In genomic region chr7:15291707-15292106, GRCh38 we compare ENCODE assay signal across 1 cellular context.
TF ChIP-seq lines count a peak whose summit lies in the region.

No MANE protein-coding gene starts in this region.

TF ChIP-seq in HCT116, 20 proteins besides CTCF, POLR2A, EP300 and RAD21 (continued from another document):
- TF ChIP-seq, protein P1, sequence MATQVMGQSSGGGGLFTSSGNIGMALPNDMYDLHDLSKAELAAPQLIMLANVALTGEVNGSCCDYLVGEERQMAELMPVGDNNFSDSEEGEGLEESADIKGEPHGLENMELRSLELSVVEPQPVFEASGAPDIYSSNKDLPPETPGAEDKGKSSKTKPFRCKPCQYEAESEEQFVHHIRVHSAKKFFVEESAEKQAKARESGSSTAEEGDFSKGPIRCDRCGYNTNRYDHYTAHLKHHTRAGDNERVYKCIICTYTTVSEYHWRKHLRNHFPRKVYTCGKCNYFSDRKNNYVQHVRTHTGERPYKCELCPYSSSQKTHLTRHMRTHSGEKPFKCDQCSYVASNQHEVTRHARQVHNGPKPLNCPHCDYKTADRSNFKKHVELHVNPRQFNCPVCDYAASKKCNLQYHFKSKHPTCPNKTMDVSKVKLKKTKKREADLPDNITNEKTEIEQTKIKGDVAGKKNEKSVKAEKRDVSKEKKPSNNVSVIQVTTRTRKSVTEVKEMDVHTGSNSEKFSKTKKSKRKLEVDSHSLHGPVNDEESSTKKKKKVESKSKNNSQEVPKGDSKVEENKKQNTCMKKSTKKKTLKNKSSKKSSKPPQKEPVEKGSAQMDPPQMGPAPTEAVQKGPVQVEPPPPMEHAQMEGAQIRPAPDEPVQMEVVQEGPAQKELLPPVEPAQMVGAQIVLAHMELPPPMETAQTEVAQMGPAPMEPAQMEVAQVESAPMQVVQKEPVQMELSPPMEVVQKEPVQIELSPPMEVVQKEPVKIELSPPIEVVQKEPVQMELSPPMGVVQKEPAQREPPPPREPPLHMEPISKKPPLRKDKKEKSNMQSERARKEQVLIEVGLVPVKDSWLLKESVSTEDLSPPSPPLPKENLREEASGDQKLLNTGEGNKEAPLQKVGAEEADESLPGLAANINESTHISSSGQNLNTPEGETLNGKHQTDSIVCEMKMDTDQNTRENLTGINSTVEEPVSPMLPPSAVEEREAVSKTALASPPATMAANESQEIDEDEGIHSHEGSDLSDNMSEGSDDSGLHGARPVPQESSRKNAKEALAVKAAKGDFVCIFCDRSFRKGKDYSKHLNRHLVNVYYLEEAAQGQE (IDR thresholded peaks at IDR 0.05; ENCODE audit: low read depth), result no peak
- no peak for TF ChIP-seq EGR1 (IDR thresholded peaks at IDR 0.05; ENCODE audit: low read depth)
- TF ChIP-seq ZFX (IDR thresholded peaks at IDR 0.05), result no peak
- no peak for TF ChIP-seq POLR2AphosphoS5 (IDR thresholded peaks at IDR 0.05; ENCODE audit: low read depth, low read length)
- TF ChIP-seq SP1 (IDR thresholded peaks at IDR 0.05; ENCODE audit: low read depth), result no peak
- no peak for TF ChIP-seq JUND (IDR thresholded peaks at IDR 0.05)
- TF ChIP-seq EZH2 (IDR thresholded peaks at IDR 0.05), result no peak
- TF ChIP-seq ZNF274 (IDR thresholded peaks at IDR 0.05; ENCODE audit: low read depth, low read length), result no peak
- TF ChIP-seq, protein P2, sequence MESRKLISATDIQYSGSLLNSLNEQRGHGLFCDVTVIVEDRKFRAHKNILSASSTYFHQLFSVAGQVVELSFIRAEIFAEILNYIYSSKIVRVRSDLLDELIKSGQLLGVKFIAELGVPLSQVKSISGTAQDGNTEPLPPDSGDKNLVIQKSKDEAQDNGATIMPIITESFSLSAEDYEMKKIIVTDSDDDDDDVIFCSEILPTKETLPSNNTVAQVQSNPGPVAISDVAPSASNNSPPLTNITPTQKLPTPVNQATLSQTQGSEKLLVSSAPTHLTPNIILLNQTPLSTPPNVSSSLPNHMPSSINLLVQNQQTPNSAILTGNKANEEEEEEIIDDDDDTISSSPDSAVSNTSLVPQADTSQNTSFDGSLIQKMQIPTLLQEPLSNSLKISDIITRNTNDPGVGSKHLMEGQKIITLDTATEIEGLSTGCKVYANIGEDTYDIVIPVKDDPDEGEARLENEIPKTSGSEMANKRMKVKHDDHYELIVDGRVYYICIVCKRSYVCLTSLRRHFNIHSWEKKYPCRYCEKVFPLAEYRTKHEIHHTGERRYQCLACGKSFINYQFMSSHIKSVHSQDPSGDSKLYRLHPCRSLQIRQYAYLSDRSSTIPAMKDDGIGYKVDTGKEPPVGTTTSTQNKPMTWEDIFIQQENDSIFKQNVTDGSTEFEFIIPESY (IDR thresholded peaks at IDR 0.05; ENCODE audit: extremely low read depth, insufficient replicate concordance, low read length), result no peak
- TF ChIP-seq FOSL1 (IDR thresholded peaks at IDR 0.05; ENCODE audit: low read depth), result no peak
- no peak for TF ChIP-seq YY1 (IDR thresholded peaks at IDR 0.05; ENCODE audit: extremely low read depth, insufficient replicate concordance, low read depth, low read length)
- TF ChIP-seq TCF7L2 (IDR thresholded peaks at IDR 0.05; ENCODE audit: borderline replicate concordance, extremely low read depth, insufficient read depth, insufficient read length), result no peak
- TF ChIP-seq CBX3 (IDR thresholded peaks at IDR 0.05; ENCODE audit: low read depth), result no peak
- no peak for TF ChIP-seq SRF (IDR thresholded peaks at IDR 0.05; ENCODE audit: low read depth)
- TF ChIP-seq, protein P3, sequence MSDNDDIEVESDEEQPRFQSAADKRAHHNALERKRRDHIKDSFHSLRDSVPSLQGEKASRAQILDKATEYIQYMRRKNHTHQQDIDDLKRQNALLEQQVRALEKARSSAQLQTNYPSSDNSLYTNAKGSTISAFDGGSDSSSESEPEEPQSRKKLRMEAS (IDR thresholded peaks at IDR 0.05), result no peak
- no peak for TF ChIP-seq EZH2phosphoT487 (IDR thresholded peaks at IDR 0.05; ENCODE audit: borderline replicate concordance)
- TF ChIP-seq CEBPB (IDR thresholded peaks at IDR 0.05; ENCODE audit: low read depth), result no peak
- TF ChIP-seq SIN3A (IDR thresholded peaks at IDR 0.05; ENCODE audit: low read depth), result no peak
- no peak for TF ChIP-seq ELF1 (IDR thresholded peaks at IDR 0.05; ENCODE audit: borderline replicate concordance, low read depth)
